Comparison of ENCODE assay signal across 22 cellular contexts in the genomic region with DNA sequence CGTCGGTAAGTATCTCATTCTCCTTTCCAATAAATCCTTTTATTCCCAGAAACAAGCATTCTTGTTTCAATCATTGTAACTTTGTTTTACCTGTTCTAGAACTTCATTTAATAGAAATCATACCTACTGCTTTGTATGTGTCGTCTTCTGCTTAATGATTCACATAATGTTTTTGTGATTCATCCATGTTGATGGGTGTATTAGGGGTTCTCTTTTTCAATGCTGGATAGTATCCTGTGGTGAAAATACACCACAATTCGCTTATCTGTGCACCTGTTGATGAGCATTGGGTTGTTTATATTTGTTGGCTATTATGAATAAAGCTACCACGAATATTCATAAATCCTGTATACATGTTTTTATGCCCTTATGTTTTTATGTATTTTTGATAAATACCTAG.
"Had no signal": no experiment of that assay in that cellular context is flagged by ENCODE, and none has a peak within 500 bp of the region (broad histone marks: within the 10 kb centered on the region; RNA-seq: fewer than 3 reads in every experiment).

No MANE protein-coding gene starts in this region.

- ATAC-seq: left lung; sciatic nerve; stimulated activated memory B cell treated with anti-CD40 and anti-IgM and Interleukin-4, amounts not matched to agents 10 μg/mL and 1 μg/mL and 100 μg/mL, for 72 hours had no signal

- DNase-seq: activated CD4-positive, alpha-beta T cell treated with anti-CD3 and anti-CD28 coated beads, Interleukin-2, amount 50 U/mL, for 1 hour; activated gamma-delta T cell treated with Interleukin-2 at 50 U/mL for 16 hours; activated T-cell treated with anti-CD3 and anti-CD28 coated beads, Interleukin-2, amount 50 U/mL, for 4 hours; colonic mucosa; dorsolateral prefrontal cortex; glutamatergic neuron; immature natural killer cell; left lung; naive B cell; posterior cingulate gyrus; small intestine; stimulated activated CD4-positive, alpha-beta T cell treated with anti-CD3 and anti-CD28 coated beads, Interleukin-2, amount 100 ng/mL, for 24 hours; T-cell; T-helper 9 cell; testis; trophoblast cell; uterus had no signal

- H3K27ac Mint-ChIP-seq: activated naive CD8-positive, alpha-beta T cell; neural progenitor cell; stimulated activated memory B cell treated with anti-CD40 and anti-IgM and Interleukin-4, amounts not matched to agents 10 μg/mL and 1 μg/mL and 100 μg/mL, for 72 hours; WTC11 had no signal

- H3K36me3 Mint-ChIP-seq: neural progenitor cell, T-cell, WTC11 had no signal

- H3K9me3 Mint-ChIP-seq: activated T-cell treated with anti-CD3 and anti-CD28 coated beads, Interleukin-2, amount 50 U/mL, for 4 hours; immature natural killer cell; T-cell; WTC11 had no signal

- H3K4me3 Mint-ChIP-seq: activated naive CD8-positive, alpha-beta T cell; activated T-cell treated with anti-CD3 and anti-CD28 coated beads, Interleukin-2, amount 50 U/mL, for 4 hours; naive B cell; neural progenitor cell; stimulated activated memory B cell treated with anti-CD40 and anti-IgM and Interleukin-4, amounts not matched to agents 10 μg/mL and 1 μg/mL and 100 μg/mL, for 72 hours; T-cell; WTC11 had no signal

- H3K27me3 Mint-ChIP-seq: activated naive CD8-positive, alpha-beta T cell; naive B cell; T-cell had no signal
